ENCODE assay signal across 15 cellular contexts in the genomic region with DNA sequence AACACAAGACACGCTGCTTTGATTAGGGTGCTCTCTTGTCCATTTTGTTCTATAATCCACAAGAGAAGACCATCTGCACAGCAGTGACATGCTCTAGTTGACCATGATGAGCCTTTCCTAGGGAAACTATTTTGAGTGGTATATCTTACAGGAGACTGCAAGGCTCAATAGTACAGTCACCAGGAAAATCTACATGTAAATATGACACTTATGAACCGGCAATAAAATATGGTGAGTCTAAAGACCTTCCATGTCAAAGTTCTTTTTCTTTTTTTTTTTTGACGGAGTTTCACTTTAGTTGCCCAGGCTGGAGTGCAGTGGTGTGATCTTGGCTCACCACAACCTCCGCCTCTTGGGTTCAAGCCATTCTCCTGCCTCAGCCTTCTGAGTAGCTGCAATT.
DNase-seq lines count a peak whose midpoint lies in the region; ATAC-seq and TF ChIP-seq lines count a peak whose summit lies in the region.
"Had no signal": no experiment of that assay in that cellular context is flagged by ENCODE, and none has a peak within 500 bp of the region (broad histone marks: within the 10 kb centered on the region; RNA-seq: fewer than 3 reads in every experiment).

No MANE protein-coding gene starts in this region.

- peak overlapping the region in 8 of 11 experiments; percentile 71 to 88 (median 86); a peak in 9 of 22 replicates for H3K27ac ChIP-seq in BLaER1 treated with 17β-estradiol and CSF1 and Interleukin-3, amounts not matched to agents 10 nM and 100 nM
- H3K27ac ChIP-seq in subcutaneous abdominal adipose tissue (ENCODE audit: low read depth, low read length) (peak overlapping the region; percentile 96), stomach (no peak overlapping the region), gastroesophageal sphincter (no peak overlapping the region)

- peak overlapping the region in 8 of 11 experiments; percentile 19 to 97 (median 86); a peak in 10 of 22 replicates for H3K4me2 ChIP-seq in BLaER1 treated with 17β-estradiol and CSF1 and Interleukin-3, amounts not matched to agents 10 nM and 100 nM
- H3K4me2 ChIP-seq: GM23338 had no signal

- H3K9me3 Mint-ChIP-seq in progenitor cell of endocrine pancreas (ENCODE audit: low read depth) (peaks cover 3% of the 10 kb centered on the region), natural killer cell (no peaks in the 10 kb centered on the region)
- H3K9me3 Mint-ChIP-seq: CD4-positive, alpha-beta T cell; GM23338; H9 had no signal

- H3K4me1 ChIP-seq in BLaER1 treated with 17β-estradiol and CSF1 and Interleukin-3, amounts not matched to agents 10 nM and 100 nM, result peaks cover 62 to 85% (median 68%) of the 10 kb centered on the region in 10 experiments
- H3K4me1 ChIP-seq in subcutaneous abdominal adipose tissue (ENCODE audit: control insufficient read depth in 5 of 5, insufficient read depth in 5 of 5, low read length in 5 of 5) (peaks cover 4 to 45% (median 37%) of the 10 kb centered on the region in 5 donors), stomach (peaks cover 0 to 6% (median 4%) of the 10 kb centered on the region in 4 donors), gastroesophageal sphincter (peaks cover 0 to 15% (median 0%) of the 10 kb centered on the region in 3 donors)

- no peak for TF ChIP-seq POLR2A in stomach (IDR thresholded peaks at IDR 0.05)
- TF ChIP-seq POLR2A in gastroesophageal sphincter (IDR thresholded peaks at IDR 0.05), result no peak

- H3K27me3 ChIP-seq in BLaER1 treated with 17β-estradiol and CSF1 and Interleukin-3, amounts not matched to agents 10 nM and 100 nM, result no peaks in the 10 kb centered on the region
- H3K27me3 ChIP-seq in subcutaneous abdominal adipose tissue (ENCODE audit: control insufficient read depth in 5 of 5, insufficient read depth in 4 of 5, low read length in 5 of 5) (no peaks in the 10 kb centered on the region), stomach (no peaks in the 10 kb centered on the region), gastroesophageal sphincter (no peaks in the 10 kb centered on the region)

- H3K4me3 Mint-ChIP-seq in progenitor cell of endocrine pancreas (ENCODE audit: low read depth), result no peak overlapping the region
- H3K4me3 Mint-ChIP-seq in natural killer cell, result no peak overlapping the region
- H3K4me3 Mint-ChIP-seq: CD14-positive monocyte; CD4-positive, alpha-beta T cell; GM23338; H9 had no signal

- ATAC-seq in left colon (peak; percentile 90), natural killer cell (no peak), gastroesophageal sphincter (no peak)

- intact Hi-C loops in left colon (cut with DNase I, micrococcal nuclease), result no loop called here
- intact Hi-C loops in natural killer cell (cut with micrococcal nuclease), result no loop called here
- intact Hi-C loops in stomach (cut with DNase I; ENCODE audit: low total_unique reads), result no loop called here

- H3K36me3 ChIP-seq in BLaER1 treated with 17β-estradiol and CSF1 and Interleukin-3, amounts not matched to agents 10 nM and 100 nM, result peaks cover 0 to 10% (median 0%) of the 10 kb centered on the region in 11 experiments; a peak in 6 of 22 replicates
- H3K36me3 ChIP-seq in subcutaneous abdominal adipose tissue (ENCODE audit: control insufficient read depth in 5 of 5, insufficient read depth in 5 of 5, low read length in 5 of 5) (no peaks in the 10 kb centered on the region), stomach (no peaks in the 10 kb centered on the region), gastroesophageal sphincter (no peaks in the 10 kb centered on the region)

- no peaks in the 10 kb centered on the region for H4K20me1 ChIP-seq in BLaER1 treated with 17β-estradiol and CSF1 and Interleukin-3, amounts not matched to agents 10 nM and 100 nM

- H3K9ac ChIP-seq in BLaER1 treated with 17β-estradiol and CSF1 and Interleukin-3, amounts not matched to agents 10 nM and 100 nM, result no peak overlapping the region
- H3K9ac ChIP-seq in subcutaneous abdominal adipose tissue (ENCODE audit: low read length in 5 of 5), result no peak overlapping the region

- no peak overlapping the region for H3K4me3 ChIP-seq in BLaER1 treated with 17β-estradiol and CSF1 and Interleukin-3, amounts not matched to agents 10 nM and 100 nM
- H3K4me3 ChIP-seq in subcutaneous abdominal adipose tissue (ENCODE audit: low read depth in 1 of 5, low read length in 5 of 5) (no peak overlapping the region), stomach (no peak overlapping the region), gastroesophageal sphincter (no peak overlapping the region)
- H3K4me3 ChIP-seq: GM23338 had no signal

- no peak for TF ChIP-seq EP300 in stomach (IDR thresholded peaks at IDR 0.05)
- no peak for TF ChIP-seq EP300 in gastroesophageal sphincter (IDR thresholded peaks at IDR 0.05)

- H3K9me3 ChIP-seq in BLaER1 treated with 17β-estradiol and CSF1 and Interleukin-3, amounts not matched to agents 10 nM and 100 nM (replicated peaks in 1 of 11), result peaks cover 0 to 20% (median 11%) of the 10 kb centered on the region in 11 experiments; a peak in 8 of 22 replicates
- no peaks in the 10 kb centered on the region for H3K9me3 ChIP-seq in subcutaneous abdominal adipose tissue (ENCODE audit: control insufficient read depth in 5 of 5, low read length in 5 of 5)
- no peaks in the 10 kb centered on the region for H3K9me3 ChIP-seq in stomach
- no peaks in the 10 kb centered on the region for H3K9me3 ChIP-seq in gastroesophageal sphincter

- TF ChIP-seq CTCF in progenitor cell of endocrine pancreas (IDR thresholded peaks at IDR 0.05; ENCODE audit: unreplicated experiment) (no peak), natural killer cell (IDR thresholded peaks at IDR 0.05) (no peak), stomach (IDR thresholded peaks at IDR 0.05) (no peak), gastroesophageal sphincter (IDR thresholded peaks at IDR 0.05) (no peak)

- peak overlapping the region; percentile 69 for H3K27ac Mint-ChIP-seq in progenitor cell of endocrine pancreas
- H3K27ac Mint-ChIP-seq in natural killer cell, result no peak overlapping the region
- H3K27ac Mint-ChIP-seq: CD14-positive monocyte; CD4-positive, alpha-beta T cell; GM23338 had no signal

- no peaks in the 10 kb centered on the region for H3K27me3 Mint-ChIP-seq in progenitor cell of endocrine pancreas
- H3K27me3 Mint-ChIP-seq in natural killer cell (ENCODE audit: low read depth in 2 of 2), result peaks cover 0 to 2% of the 10 kb centered on the region in 2 donors
- H3K27me3 Mint-ChIP-seq: CD4-positive, alpha-beta T cell had no signal

- no peak for DNase-seq in left colon
- DNase-seq in progenitor cell of endocrine pancreas (ENCODE audit: low spot score, unreplicated experiment), result no peak
- DNase-seq in natural killer cell, result no peak
- DNase-seq in stomach, result no peak
- DNase-seq: Calu3; CD4-positive, alpha-beta T cell; COR-L47; DMS79 treated with DMSO at 0.1 percent for 48 hours; GF-D8 had no signal

- H3K4me1 Mint-ChIP-seq in progenitor cell of endocrine pancreas (ENCODE audit: low read depth), result peaks cover 12% of the 10 kb centered on the region
- no peaks in the 10 kb centered on the region for H3K4me1 Mint-ChIP-seq in natural killer cell

- H3K36me3 Mint-ChIP-seq in progenitor cell of endocrine pancreas (ENCODE audit: insufficient read depth), result peaks cover 5% of the 10 kb centered on the region
- H3K36me3 Mint-ChIP-seq in natural killer cell, result no peaks in the 10 kb centered on the region

- WGBS in stomach, 5 donors, result 68 to 91% (median 72%) methylated on average over 4 of the region's 4 CpGs
- 67 to 74% methylated on average over 3 to 4 of the region's 4 CpGs for WGBS in gastroesophageal sphincter (ENCODE audit: low coverage in 1 of 2), 2 donors

Comparison
In these comparisons a context has a peak if more than half of its experiments do, and no peak if none do; other contexts are left out.
1. H3K27ac ChIP-seq: peak in BLaER1 treated with 17β-estradiol and CSF1 and Interleukin-3, amounts not matched to agents 10 nM and 100 nM (8 of 11) and subcutaneous abdominal adipose tissue (single experiment); none in stomach (0 of 5) and gastroesophageal sphincter (0 of 4).